Comparison of ENCODE assay signal across 17 cellular contexts in the genomic region with DNA sequence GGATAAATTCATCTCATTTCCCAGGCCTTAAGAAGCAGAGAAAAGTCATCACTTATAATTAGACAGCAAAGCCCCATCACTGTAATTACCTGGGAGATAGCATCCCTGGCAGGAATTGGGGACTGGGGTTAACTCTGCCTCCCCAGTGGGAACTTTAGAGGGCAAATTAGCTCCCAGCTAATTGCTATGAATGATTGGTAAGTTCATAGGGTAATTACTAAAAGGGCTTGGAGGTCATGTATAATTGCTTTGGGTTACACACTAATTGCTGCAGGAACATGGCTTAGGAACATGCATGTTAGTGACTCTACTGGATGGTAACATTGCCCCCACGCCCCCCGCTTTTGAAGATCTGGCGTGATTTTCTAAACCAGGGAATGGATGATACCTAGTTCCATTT.
DNase-seq lines count a peak whose midpoint lies in the region; ATAC-seq and TF ChIP-seq lines count a peak whose summit lies in the region.
"Had no signal": no experiment of that assay in that cellular context is flagged by ENCODE, and none has a peak within 500 bp of the region (broad histone marks: within the 10 kb centered on the region; RNA-seq: fewer than 3 reads in every experiment).

No MANE protein-coding gene starts in this region.

- CTCF ChIA-PET in activated CD8-positive, alpha-beta memory T cell treated with anti-CD3 and anti-CD28 coated beads, Interleukin-2, amount 10 ng/mL, durations not matched to agents 7 days and 5 days (lab: Charles Lee) = interaction anchor here (0.5 to 10.5 kb wide), 4 partner anchors 37 to 88 kb away, joined by 3 to 112 read pairs (median 17); a partner anchor contains a TSS

- H3K27ac Mint-ChIP-seq in activated CD8-positive, alpha-beta memory T cell treated with anti-CD3 and anti-CD28 coated beads, Interleukin-2, amount 10 ng/mL, durations not matched to agents 7 days and 5 days = no peak overlapping the region
- H3K27ac Mint-ChIP-seq: GM23338 had no signal

- no peaks in the 10 kb centered on the region for H3K9me3 ChIP-seq in upper lobe of right lung
- H3K9me3 ChIP-seq: HAP-1 had no signal

- H3K36me3 ChIP-seq in upper lobe of right lung = no peaks in the 10 kb centered on the region
- H3K36me3 ChIP-seq: HAP-1 had no signal

- peaks cover 8% of the 10 kb centered on the region for H3K4me1 ChIP-seq in upper lobe of right lung
- H3K4me1 ChIP-seq: HAP-1 had no signal

- H3K4me3 ChIP-seq in upper lobe of right lung = no peak overlapping the region
- H3K4me3 ChIP-seq: GM23338, HAP-1 had no signal

- peaks cover 13% of the 10 kb centered on the region for H3K27me3 Mint-ChIP-seq in activated CD8-positive, alpha-beta memory T cell treated with anti-CD3 and anti-CD28 coated beads, Interleukin-2, amount 10 ng/mL, durations not matched to agents 7 days and 5 days

- H3K36me3 Mint-ChIP-seq in activated CD8-positive, alpha-beta memory T cell treated with anti-CD3 and anti-CD28 coated beads, Interleukin-2, amount 10 ng/mL, durations not matched to agents 7 days and 5 days = no peaks in the 10 kb centered on the region
- H3K36me3 Mint-ChIP-seq: CD4-positive, alpha-beta memory T cell had no signal

- peaks cover 5% of the 10 kb centered on the region for H3K4me1 Mint-ChIP-seq in activated CD8-positive, alpha-beta memory T cell treated with anti-CD3 and anti-CD28 coated beads, Interleukin-2, amount 10 ng/mL, durations not matched to agents 7 days and 5 days

- peak; percentile 33 for DNase-seq in activated CD8-positive, alpha-beta memory T cell treated with anti-CD3 and anti-CD28 coated beads for 24 hours
- DNase-seq in activated CD8-positive, alpha-beta memory T cell treated with anti-CD3 and anti-CD28 coated beads, Interleukin-2, amount 50 U/mL, for 4 hours = no peak
- DNase-seq in NCI-H69 (lab: John Stamatoyannopoulos, UW) (peak; percentile 87), mesenteric fat pad (ENCODE audit: low spot score) (peak; percentile 8), HPDE6-E6E7 (ENCODE audit: extremely low spot score) (no peak), upper lobe of right lung (no peak)
- peak; percentile 16 for DNase-seq in activated CD8-positive, alpha-beta memory T cell treated with anti-CD3 and anti-CD28 coated beads, Interleukin-2, amount 10 ng/mL, durations not matched to agents 7 days and 5 days
- DNase-seq: 8988T; C1 segment of cervical spinal cord; Calu3; CD4-positive, alpha-beta memory T cell; COR-L47; DMS53; DMS79 treated with DMSO at 0.1 percent for 48 hours; GF-D8 had no signal

- no peak for TF ChIP-seq CTCF in upper lobe of right lung (IDR thresholded peaks at IDR 0.05)

- H3K27me3 ChIP-seq in upper lobe of right lung = no peaks in the 10 kb centered on the region

- H3K27ac ChIP-seq in upper lobe of right lung = no peak overlapping the region

- no peak overlapping the region for H3K4me3 Mint-ChIP-seq in activated CD8-positive, alpha-beta memory T cell treated with anti-CD3 and anti-CD28 coated beads, Interleukin-2, amount 10 ng/mL, durations not matched to agents 7 days and 5 days
- H3K4me3 Mint-ChIP-seq: CD4-positive, alpha-beta memory T cell; GM23338 had no signal

- intact Hi-C loops in upper lobe of right lung (cut with DNase I) = no loop called here

- no peaks in the 10 kb centered on the region for H3K9me3 Mint-ChIP-seq in activated CD8-positive, alpha-beta memory T cell treated with anti-CD3 and anti-CD28 coated beads, Interleukin-2, amount 10 ng/mL, durations not matched to agents 7 days and 5 days (ENCODE audit: low read depth)
- H3K9me3 Mint-ChIP-seq: GM23338 had no signal

- no peak for ATAC-seq in activated CD8-positive, alpha-beta memory T cell treated with anti-CD3 and anti-CD28 coated beads, Interleukin-2, amount 10 ng/mL, durations not matched to agents 7 days and 5 days
- no peak for ATAC-seq in upper lobe of right lung
- ATAC-seq: GM23338 had no signal

Comparison
In these comparisons a context has a peak if more than half of its experiments do, and no peak if none do; other contexts are left out.
1. DNase-seq: peak in activated CD8-positive, alpha-beta memory T cell treated with anti-CD3 and anti-CD28 coated beads for 24 hours (single experiment), NCI-H69 (single experiment), activated CD8-positive, alpha-beta memory T cell treated with anti-CD3 and anti-CD28 coated beads, Interleukin-2, amount 10 ng/mL, durations not matched to agents 7 days and 5 days (single experiment) and mesenteric fat pad (single experiment); none in activated CD8-positive, alpha-beta memory T cell treated with anti-CD3 and anti-CD28 coated beads, Interleukin-2, amount 50 U/mL, for 4 hours (single experiment), HPDE6-E6E7 (single experiment) and upper lobe of right lung (single experiment).